ENCODE assay signal across 8 cellular contexts in the genomic region with DNA sequence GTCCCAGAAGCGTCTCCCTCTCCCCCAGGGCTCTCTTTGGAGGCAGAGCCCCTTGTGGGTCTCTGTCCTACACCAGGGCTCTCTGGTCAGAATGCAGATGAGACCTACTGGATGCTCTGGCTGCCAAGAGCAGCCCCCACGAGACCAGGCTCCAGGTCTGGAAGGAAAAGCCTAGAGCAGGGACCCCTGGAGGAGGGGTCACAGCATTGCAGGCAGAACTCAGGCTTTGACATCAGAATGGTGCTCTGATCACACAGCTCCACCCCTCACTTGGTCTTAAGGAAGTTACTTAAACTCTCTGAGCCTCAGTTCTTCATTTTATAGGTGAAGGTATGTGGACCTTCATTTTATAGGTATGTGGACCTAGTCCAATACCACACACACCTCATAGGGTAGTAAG.
DNase-seq lines count a peak whose midpoint lies in the region; ATAC-seq and TF ChIP-seq lines count a peak whose summit lies in the region.

No MANE protein-coding gene starts in this region.

- no peaks in the 10 kb centered on the region for H3K9me3 Mint-ChIP-seq in activated naive CD4-positive, alpha-beta T cell treated with anti-CD3 and anti-CD28 coated beads, Interleukin-2, amount 10 ng/mL, durations not matched to agents 7 days and 5 days
- H3K9me3 Mint-ChIP-seq in CD4-positive, alpha-beta memory T cell, result no peaks in the 10 kb centered on the region

- H3K79me2 ChIP-seq in OCI-LY7 (ENCODE audit: insufficient read depth, low read depth, low read length), result no peaks in the 10 kb centered on the region

- H3K4me3 Mint-ChIP-seq in activated naive CD4-positive, alpha-beta T cell treated with anti-CD3 and anti-CD28 coated beads, Interleukin-2, amount 10 ng/mL, durations not matched to agents 7 days and 5 days, result no peak overlapping the region
- H3K4me3 Mint-ChIP-seq in CD4-positive, alpha-beta memory T cell, result no peak overlapping the region

- H3K36me3 Mint-ChIP-seq in activated naive CD4-positive, alpha-beta T cell treated with anti-CD3 and anti-CD28 coated beads, Interleukin-2, amount 10 ng/mL, durations not matched to agents 7 days and 5 days, result peaks cover 3% of the 10 kb centered on the region
- no peaks in the 10 kb centered on the region for H3K36me3 Mint-ChIP-seq in CD4-positive, alpha-beta memory T cell

- no peaks in the 10 kb centered on the region for H3K27me3 Mint-ChIP-seq in activated naive CD4-positive, alpha-beta T cell treated with anti-CD3 and anti-CD28 coated beads, Interleukin-2, amount 10 ng/mL, durations not matched to agents 7 days and 5 days
- H3K27me3 Mint-ChIP-seq in CD4-positive, alpha-beta memory T cell, result no peaks in the 10 kb centered on the region

- peak overlapping the region; percentile 65 for H3K4me2 ChIP-seq in OCI-LY7 (ENCODE audit: low read length)

- BruUV-seq in OCI-LY7 (replicated peaks; lab: Mats Ljungman, UMichigan), result no TSS peak

- H3K9me2 ChIP-seq in OCI-LY7 (ENCODE audit: insufficient read depth, low read length), result no peaks in the 10 kb centered on the region

- no peak for ATAC-seq in GM21717 (IDR thresholded peaks at IDR 0.05; ENCODE audit: unreplicated experiment)

- H3K27ac Mint-ChIP-seq in activated naive CD4-positive, alpha-beta T cell treated with anti-CD3 and anti-CD28 coated beads, Interleukin-2, amount 10 ng/mL, durations not matched to agents 7 days and 5 days, result no peak overlapping the region
- peak overlapping the region in 1 of 7 donors; percentile 15 for H3K27ac Mint-ChIP-seq in CD4-positive, alpha-beta memory T cell

- intact Hi-C loops in OCI-LY7 (cut with micrococcal nuclease; ENCODE audit: unreplicated experiment), result no loop called here
- intact Hi-C loops in CD4-positive, alpha-beta memory T cell (cut with micrococcal nuclease), result no loop called here

- H3K27ac ChIP-seq in OCI-LY7 (ENCODE audit: low read depth, low read length, poor library complexity, severe bottlenecking) (peak overlapping the region; percentile 67), substantia nigra (ENCODE audit: low read depth, low read length, poor library complexity, severe bottlenecking) (peak overlapping the region; percentile 42)
- no peak overlapping the region for H3K27ac ChIP-seq in CD4-positive, alpha-beta memory T cell (ENCODE audit: low read depth, low read length)

- CTCF ChIA-PET in activated naive CD4-positive, alpha-beta T cell treated with anti-CD3 and anti-CD28 coated beads, Interleukin-2, amount 10 ng/mL, durations not matched to agents 7 days and 5 days (lab: Charles Lee), result interaction anchor here (0.7 to 1.6 kb wide), 4 partner anchors 10 to 71 kb away, joined by 3 to 5 read pairs (median 3); no protein-coding TSS in a partner anchor
- CTCF ChIA-PET in OCI-LY7 (lab: Charles Lee; ENCODE audit: unreplicated experiment), result no interaction called here
- CTCF ChIA-PET in CD4-positive, alpha-beta memory T cell (lab: Charles Lee; ENCODE audit: partially characterized antibody), result no interaction called here

- H3K4me1 Mint-ChIP-seq in activated naive CD4-positive, alpha-beta T cell treated with anti-CD3 and anti-CD28 coated beads, Interleukin-2, amount 10 ng/mL, durations not matched to agents 7 days and 5 days, result peaks cover 30% of the 10 kb centered on the region
- H3K4me1 Mint-ChIP-seq in CD4-positive, alpha-beta memory T cell, result peaks cover 8 to 17% (median 13%) of the 10 kb centered on the region in 4 donors

- no peaks in the 10 kb centered on the region for H3K9me3 ChIP-seq in OCI-LY7 (ENCODE audit: low read length)
- H3K9me3 ChIP-seq in CD4-positive, alpha-beta memory T cell (ENCODE audit: control insufficient read depth in 1 of 2, low read length in 2 of 2), result no peaks in the 10 kb centered on the region

- H3K4me3 ChIP-seq in OCI-LY7 (ENCODE audit: low read depth, low read length, poor library complexity, severe bottlenecking) (no peak overlapping the region), foreskin fibroblast (ENCODE audit: low read depth in 1 of 2, low read length in 2 of 2) (no peak overlapping the region)
- no peak overlapping the region for H3K4me3 ChIP-seq in CD4-positive, alpha-beta memory T cell (ENCODE audit: low read length in 2 of 2)

- no peaks in the 10 kb centered on the region for H3K36me3 ChIP-seq in OCI-LY7 (ENCODE audit: insufficient read depth, low read length)
- H3K36me3 ChIP-seq in CD4-positive, alpha-beta memory T cell (ENCODE audit: insufficient read depth, low read length), result no peaks in the 10 kb centered on the region

- peaks cover 70% of the 10 kb centered on the region for H3K4me1 ChIP-seq in OCI-LY7 (ENCODE audit: insufficient read depth, low read length, poor library complexity, severe bottlenecking)
- no peaks in the 10 kb centered on the region for H3K4me1 ChIP-seq in CD4-positive, alpha-beta memory T cell (ENCODE audit: insufficient read depth, low read length)

- no peaks in the 10 kb centered on the region for H3K27me3 ChIP-seq in CD4-positive, alpha-beta memory T cell (ENCODE audit: insufficient read depth, low read length)

- peak overlapping the region; percentile 75; the same call in 1 of the 2 replicates for H2AFZ ChIP-seq in OCI-LY7 (ENCODE audit: low read length)

- POLR2A ChIA-PET in OCI-LY7 (lab: Charles Lee), result interaction anchor here (1.1 kb wide), 1 partner anchor 609 kb away, joined by 3 read pairs; no protein-coding TSS in a partner anchor
- POLR2A ChIA-PET in CD4-positive, alpha-beta memory T cell (lab: Charles Lee; ENCODE audit: partially characterized antibody), result no interaction called here

- peak; percentile 36 for DNase-seq in activated naive CD4-positive, alpha-beta T cell treated with anti-CD3 and anti-CD28 coated beads, Interleukin-2, amount 10 ng/mL, durations not matched to agents 7 days and 5 days
- DNase-seq in activated naive CD4-positive, alpha-beta T cell treated with Interleukin-2 at 50 U/mL for 16 hours, result no peak
- DNase-seq in OCI-LY7 (ENCODE audit: low spot score), result peak; percentile 87
- DNase-seq in foreskin fibroblast, result peak in 1 of 2 donors; percentile 52
- DNase-seq in substantia nigra (lab: John Stamatoyannopoulos, UW), result no peak
- no peak for DNase-seq in ureter (ENCODE audit: low spot score)
- DNase-seq in CD4-positive, alpha-beta memory T cell, result no peak

- TF ChIP-seq CTCF in OCI-LY7 (conservative IDR thresholded peaks at IDR 0.05; ENCODE audit: low read length) (peak; percentile 83), foreskin fibroblast (IDR thresholded peaks at IDR 0.05; ENCODE audit: low read depth, low read length) (peak; percentile 43)

- no peaks in the 10 kb centered on the region for H4K20me1 ChIP-seq in OCI-LY7 (ENCODE audit: insufficient read depth, low read length)

Comparison
In these comparisons a context has a peak if more than half of its experiments do, and no peak if none do; other contexts are left out.
1. DNase-seq: peak in activated naive CD4-positive, alpha-beta T cell treated with anti-CD3 and anti-CD28 coated beads, Interleukin-2, amount 10 ng/mL, durations not matched to agents 7 days and 5 days (single experiment) and OCI-LY7 (single experiment); none in activated naive CD4-positive, alpha-beta T cell treated with Interleukin-2 at 50 U/mL for 16 hours (single experiment), substantia nigra (0 of 49), ureter (single experiment) and CD4-positive, alpha-beta memory T cell (0 of 5).